ENCODE assay signal across 1 cellular context in the genomic region with DNA sequence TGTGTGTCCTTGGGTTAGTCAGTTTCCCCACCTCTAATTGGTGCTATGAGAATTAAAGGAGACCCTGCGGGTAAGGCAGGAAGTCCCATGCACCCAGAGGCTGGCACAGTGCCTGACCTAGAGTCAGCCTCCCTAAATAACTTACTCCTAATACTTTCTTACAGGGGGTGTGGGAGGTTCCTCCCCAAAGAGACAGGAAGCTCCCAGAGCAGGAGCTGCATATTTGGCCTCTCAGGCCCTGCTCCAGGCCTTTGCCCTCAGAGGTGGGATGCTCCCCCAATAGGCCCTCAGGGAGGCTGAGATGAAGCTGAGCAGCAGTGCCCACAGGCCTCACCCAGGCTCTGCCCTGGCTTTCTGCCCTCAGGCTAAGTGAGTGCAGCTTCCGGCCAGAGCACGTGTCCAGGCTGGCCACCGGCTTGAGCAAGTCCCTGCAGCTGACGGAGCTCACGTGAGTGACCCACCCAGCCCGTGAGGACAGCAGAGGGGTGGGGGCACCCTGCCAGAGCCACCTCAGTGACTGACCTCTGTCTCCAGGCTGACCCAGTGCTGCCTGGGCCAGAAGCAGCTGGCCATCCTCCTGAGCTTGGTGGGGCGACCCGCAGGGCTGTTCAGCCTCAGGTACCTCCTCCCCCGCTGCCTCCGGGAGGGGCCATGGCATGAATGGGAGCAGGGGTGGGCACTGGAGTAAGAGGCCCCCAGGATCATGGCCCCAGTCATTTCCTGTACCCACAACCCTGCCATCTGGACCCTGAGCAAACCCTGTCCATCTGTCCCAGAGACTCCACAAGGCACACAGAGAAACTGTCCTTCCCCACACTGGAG.
TF ChIP-seq lines count a peak whose summit lies in the region.

No MANE protein-coding gene starts in this region.

TF ChIP-seq in HepG2, 621 proteins besides CTCF, POLR2A, EP300 and RAD21 (continued from another document and continues in another):
- TF ChIP-seq SKI (IDR thresholded peaks at IDR 0.05; ENCODE audit: partially characterized antibody) (no peak), THAP11 (CRISPR knock-in tag; IDR thresholded peaks at IDR 0.05) (0 out of 2 replicates have a peak, but pooled peaks have one; percentile 40), ZSCAN30 (CRISPR knock-in tag; IDR thresholded peaks at IDR 0.05) (no peak), BHLHE40 (IDR thresholded peaks at IDR 0.05; ENCODE audit: low read length) (peak; percentile 97), ZNF337 (CRISPR knock-in tag; IDR thresholded peaks at IDR 0.05; ENCODE audit: borderline replicate concordance, low read depth) (no peak), NCOA1 (CRISPR knock-in tag; IDR thresholded peaks at IDR 0.05) (no peak), ZBTB7A (CRISPR knock-in tag; IDR thresholded peaks at IDR 0.05) (peak; percentile 50; the same call in 1 of the 2 replicates), CEBPG (CRISPR knock-in tag; IDR thresholded peaks at IDR 0.05) (peak; percentile 27; the same call in 1 of the 2 replicates), ZMYM3 (CRISPR knock-in tag; IDR thresholded peaks at IDR 0.05) (no peak), ARNT2 (CRISPR knock-in tag; IDR thresholded peaks at IDR 0.05; ENCODE audit: low read depth) (0 out of 2 replicates have a peak, but pooled peaks have one; percentile 52), ZNF382 (CRISPR knock-in tag; IDR thresholded peaks at IDR 0.05; ENCODE audit: borderline replicate concordance) (no peak), ZNF589 (CRISPR knock-in tag; conservative IDR thresholded peaks at IDR 0.05) (no peak)
- TF ChIP-seq, protein P1, sequence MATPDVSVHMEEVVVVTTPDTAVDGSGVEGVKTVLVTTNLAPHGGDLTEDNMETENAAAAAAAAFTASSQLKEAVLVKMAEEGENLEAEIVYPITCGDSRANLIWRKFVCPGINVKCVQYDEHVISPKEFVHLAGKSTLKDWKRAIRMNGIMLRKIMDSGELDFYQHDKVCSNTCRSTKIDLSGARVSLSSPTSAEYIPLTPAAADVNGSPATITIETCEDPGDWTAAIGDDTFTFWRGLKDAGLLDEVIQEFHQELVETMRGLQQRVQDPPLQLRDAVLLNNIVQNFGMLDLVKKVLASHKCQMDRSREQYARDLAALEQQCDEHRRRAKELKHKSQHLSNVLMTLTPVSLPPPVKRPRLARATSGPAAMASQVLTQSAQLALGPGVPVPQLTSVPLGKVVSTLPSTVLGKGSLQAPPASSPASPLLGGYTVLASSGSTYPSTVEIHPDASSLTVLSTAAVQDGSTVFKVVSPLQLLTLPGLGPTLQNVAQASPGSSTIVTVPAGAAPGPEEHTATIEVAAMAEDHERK (CRISPR knock-in tag; IDR thresholded peaks at IDR 0.05; ENCODE audit: low read depth), result no peak
- TF ChIP-seq, protein P2, sequence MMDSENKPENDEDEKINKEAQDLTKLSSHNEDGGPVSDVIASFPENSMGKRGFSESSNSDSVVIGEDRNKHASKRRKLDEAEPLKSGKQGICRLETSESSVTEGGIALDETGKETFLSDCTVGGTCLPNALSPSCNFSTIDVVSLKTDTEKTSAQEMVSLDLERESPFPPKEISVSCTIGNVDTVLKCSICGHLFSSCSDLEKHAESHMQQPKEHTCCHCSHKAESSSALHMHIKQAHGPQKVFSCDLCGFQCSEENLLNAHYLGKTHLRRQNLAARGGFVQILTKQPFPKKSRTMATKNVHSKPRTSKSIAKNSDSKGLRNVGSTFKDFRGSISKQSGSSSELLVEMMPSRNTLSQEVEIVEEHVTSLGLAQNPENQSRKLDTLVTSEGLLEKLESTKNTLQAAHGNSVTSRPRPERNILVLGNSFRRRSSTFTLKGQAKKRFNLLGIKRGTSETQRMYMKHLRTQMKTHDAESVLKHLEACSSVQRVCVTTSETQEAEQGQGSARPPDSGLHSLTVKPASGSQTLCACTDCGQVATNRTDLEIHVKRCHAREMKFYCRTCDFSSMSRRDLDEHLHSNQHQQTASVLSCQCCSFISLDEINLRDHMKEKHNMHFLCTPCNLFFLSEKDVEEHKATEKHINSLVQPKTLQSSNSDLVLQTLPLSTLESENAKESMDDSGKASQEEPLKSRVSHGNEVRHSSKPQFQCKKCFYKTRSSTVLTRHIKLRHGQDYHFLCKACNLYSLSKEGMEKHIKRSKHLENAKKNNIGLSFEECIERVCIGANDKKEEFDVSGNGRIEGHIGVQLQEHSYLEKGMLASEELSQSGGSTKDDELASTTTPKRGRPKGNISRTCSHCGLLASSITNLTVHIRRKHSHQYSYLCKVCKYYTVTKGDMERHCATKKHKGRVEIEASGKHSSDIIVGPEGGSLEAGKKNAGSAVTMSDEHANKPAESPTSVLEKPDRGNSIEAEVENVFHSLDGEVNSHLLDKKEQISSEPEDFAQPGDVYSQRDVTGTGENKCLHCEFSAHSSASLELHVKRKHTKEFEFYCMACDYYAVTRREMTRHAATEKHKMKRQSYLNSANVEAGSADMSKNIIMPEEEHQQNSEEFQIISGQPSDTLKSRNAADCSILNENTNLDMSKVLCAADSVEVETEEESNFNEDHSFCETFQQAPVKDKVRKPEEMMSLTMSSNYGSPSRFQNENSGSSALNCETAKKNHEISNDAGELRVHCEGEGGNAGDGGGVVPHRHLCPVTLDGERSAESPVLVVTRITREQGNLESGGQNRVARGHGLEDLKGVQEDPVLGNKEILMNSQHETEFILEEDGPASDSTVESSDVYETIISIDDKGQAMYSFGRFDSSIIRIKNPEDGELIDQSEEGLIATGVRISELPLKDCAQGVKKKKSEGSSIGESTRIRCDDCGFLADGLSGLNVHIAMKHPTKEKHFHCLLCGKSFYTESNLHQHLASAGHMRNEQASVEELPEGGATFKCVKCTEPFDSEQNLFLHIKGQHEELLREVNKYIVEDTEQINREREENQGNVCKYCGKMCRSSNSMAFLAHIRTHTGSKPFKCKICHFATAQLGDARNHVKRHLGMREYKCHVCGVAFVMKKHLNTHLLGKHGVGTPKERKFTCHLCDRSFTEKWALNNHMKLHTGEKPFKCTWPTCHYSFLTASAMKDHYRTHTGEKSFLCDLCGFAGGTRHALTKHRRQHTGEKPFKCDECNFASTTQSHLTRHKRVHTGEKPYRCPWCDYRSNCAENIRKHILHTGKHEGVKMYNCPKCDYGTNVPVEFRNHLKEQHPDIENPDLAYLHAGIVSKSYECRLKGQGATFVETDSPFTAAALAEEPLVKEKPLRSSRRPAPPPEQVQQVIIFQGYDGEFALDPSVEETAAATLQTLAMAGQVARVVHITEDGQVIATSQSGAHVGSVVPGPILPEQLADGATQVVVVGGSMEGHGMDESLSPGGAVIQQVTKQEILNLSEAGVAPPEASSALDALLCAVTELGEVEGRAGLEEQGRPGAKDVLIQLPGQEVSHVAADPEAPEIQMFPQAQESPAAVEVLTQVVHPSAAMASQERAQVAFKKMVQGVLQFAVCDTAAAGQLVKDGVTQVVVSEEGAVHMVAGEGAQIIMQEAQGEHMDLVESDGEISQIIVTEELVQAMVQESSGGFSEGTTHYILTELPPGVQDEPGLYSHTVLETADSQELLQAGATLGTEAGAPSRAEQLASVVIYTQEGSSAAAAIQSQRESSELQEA (CRISPR knock-in tag; IDR thresholded peaks at IDR 0.05; ENCODE audit: not compliant biosample characterization), result no peak
- TF ChIP-seq, protein P3, sequence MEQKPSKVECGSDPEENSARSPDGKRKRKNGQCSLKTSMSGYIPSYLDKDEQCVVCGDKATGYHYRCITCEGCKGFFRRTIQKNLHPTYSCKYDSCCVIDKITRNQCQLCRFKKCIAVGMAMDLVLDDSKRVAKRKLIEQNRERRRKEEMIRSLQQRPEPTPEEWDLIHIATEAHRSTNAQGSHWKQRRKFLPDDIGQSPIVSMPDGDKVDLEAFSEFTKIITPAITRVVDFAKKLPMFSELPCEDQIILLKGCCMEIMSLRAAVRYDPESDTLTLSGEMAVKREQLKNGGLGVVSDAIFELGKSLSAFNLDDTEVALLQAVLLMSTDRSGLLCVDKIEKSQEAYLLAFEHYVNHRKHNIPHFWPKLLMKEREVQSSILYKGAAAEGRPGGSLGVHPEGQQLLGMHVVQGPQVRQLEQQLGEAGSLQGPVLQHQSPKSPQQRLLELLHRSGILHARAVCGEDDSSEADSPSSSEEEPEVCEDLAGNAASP (CRISPR knock-in tag; IDR thresholded peaks at IDR 0.05; ENCODE audit: borderline replicate concordance), result no peak
- TF ChIP-seq, protein P4, sequence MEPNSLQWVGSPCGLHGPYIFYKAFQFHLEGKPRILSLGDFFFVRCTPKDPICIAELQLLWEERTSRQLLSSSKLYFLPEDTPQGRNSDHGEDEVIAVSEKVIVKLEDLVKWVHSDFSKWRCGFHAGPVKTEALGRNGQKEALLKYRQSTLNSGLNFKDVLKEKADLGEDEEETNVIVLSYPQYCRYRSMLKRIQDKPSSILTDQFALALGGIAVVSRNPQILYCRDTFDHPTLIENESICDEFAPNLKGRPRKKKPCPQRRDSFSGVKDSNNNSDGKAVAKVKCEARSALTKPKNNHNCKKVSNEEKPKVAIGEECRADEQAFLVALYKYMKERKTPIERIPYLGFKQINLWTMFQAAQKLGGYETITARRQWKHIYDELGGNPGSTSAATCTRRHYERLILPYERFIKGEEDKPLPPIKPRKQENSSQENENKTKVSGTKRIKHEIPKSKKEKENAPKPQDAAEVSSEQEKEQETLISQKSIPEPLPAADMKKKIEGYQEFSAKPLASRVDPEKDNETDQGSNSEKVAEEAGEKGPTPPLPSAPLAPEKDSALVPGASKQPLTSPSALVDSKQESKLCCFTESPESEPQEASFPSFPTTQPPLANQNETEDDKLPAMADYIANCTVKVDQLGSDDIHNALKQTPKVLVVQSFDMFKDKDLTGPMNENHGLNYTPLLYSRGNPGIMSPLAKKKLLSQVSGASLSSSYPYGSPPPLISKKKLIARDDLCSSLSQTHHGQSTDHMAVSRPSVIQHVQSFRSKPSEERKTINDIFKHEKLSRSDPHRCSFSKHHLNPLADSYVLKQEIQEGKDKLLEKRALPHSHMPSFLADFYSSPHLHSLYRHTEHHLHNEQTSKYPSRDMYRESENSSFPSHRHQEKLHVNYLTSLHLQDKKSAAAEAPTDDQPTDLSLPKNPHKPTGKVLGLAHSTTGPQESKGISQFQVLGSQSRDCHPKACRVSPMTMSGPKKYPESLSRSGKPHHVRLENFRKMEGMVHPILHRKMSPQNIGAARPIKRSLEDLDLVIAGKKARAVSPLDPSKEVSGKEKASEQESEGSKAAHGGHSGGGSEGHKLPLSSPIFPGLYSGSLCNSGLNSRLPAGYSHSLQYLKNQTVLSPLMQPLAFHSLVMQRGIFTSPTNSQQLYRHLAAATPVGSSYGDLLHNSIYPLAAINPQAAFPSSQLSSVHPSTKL (CRISPR knock-in tag; IDR thresholded peaks at IDR 0.05), result peak; percentile 32; the same call in 1 of the 2 replicates
- TF ChIP-seq, protein P5, sequence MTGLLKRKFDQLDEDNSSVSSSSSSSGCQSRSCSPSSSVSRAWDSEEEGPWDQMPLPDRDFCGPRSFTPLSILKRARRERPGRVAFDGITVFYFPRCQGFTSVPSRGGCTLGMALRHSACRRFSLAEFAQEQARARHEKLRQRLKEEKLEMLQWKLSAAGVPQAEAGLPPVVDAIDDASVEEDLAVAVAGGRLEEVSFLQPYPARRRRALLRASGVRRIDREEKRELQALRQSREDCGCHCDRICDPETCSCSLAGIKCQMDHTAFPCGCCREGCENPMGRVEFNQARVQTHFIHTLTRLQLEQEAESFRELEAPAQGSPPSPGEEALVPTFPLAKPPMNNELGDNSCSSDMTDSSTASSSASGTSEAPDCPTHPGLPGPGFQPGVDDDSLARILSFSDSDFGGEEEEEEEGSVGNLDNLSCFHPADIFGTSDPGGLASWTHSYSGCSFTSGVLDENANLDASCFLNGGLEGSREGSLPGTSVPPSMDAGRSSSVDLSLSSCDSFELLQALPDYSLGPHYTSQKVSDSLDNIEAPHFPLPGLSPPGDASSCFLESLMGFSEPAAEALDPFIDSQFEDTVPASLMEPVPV (CRISPR knock-in tag; IDR thresholded peaks at IDR 0.05), result no peak
- TF ChIP-seq, protein P6, sequence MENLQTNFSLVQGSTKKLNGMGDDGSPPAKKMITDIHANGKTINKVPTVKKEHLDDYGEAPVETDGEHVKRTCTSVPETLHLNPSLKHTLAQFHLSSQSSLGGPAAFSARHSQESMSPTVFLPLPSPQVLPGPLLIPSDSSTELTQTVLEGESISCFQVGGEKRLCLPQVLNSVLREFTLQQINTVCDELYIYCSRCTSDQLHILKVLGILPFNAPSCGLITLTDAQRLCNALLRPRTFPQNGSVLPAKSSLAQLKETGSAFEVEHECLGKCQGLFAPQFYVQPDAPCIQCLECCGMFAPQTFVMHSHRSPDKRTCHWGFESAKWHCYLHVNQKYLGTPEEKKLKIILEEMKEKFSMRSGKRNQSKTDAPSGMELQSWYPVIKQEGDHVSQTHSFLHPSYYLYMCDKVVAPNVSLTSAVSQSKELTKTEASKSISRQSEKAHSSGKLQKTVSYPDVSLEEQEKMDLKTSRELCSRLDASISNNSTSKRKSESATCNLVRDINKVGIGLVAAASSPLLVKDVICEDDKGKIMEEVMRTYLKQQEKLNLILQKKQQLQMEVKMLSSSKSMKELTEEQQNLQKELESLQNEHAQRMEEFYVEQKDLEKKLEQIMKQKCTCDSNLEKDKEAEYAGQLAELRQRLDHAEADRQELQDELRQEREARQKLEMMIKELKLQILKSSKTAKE (CRISPR knock-in tag; IDR thresholded peaks at IDR 0.05; ENCODE audit: borderline replicate concordance), result no peak
- TF ChIP-seq, protein P7, sequence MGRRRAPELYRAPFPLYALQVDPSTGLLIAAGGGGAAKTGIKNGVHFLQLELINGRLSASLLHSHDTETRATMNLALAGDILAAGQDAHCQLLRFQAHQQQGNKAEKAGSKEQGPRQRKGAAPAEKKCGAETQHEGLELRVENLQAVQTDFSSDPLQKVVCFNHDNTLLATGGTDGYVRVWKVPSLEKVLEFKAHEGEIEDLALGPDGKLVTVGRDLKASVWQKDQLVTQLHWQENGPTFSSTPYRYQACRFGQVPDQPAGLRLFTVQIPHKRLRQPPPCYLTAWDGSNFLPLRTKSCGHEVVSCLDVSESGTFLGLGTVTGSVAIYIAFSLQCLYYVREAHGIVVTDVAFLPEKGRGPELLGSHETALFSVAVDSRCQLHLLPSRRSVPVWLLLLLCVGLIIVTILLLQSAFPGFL (CRISPR knock-in tag; IDR thresholded peaks at IDR 0.05), result no peak
- TF ChIP-seq, protein P8, sequence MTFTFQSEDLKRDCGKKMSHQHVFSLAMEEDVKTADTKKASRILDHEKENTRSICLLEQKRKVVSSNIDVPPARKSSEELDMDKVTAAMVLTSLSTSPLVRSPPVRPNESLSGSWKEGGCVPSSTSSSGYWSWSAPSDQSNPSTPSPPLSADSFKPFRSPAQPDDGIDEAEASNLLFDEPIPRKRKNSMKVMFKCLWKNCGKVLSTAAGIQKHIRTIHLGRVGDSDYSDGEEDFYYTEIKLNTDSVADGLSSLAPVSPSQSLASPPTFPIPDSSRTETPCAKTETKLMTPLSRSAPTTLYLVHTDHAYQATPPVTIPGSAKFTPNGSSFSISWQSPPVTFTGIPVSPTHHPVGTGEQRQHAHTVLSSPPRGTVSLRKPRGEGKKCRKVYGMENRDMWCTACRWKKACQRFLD (CRISPR knock-in tag; IDR thresholded peaks at IDR 0.05; ENCODE audit: borderline replicate concordance), result no peak
